Comparison of ENCODE assay signal across 14 cellular contexts in the genomic region with DNA sequence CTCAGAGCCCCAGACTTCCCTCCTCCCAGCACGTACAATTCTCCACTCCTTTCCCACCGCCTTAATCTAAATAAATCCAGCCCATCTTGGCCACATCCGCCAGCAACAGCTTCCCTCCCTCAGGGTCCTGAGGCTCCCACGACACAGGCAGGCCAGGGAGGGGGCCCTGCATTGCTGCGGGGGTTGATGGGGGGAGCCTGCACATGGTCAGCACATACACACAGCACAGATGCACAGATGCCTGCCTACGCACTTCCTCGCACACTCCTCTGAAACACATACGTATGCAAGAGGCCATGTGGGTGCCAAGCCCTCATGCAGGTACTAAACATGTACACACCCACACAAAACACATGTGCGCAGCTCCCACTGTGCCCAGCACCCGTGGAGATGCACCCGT. TPM values are rescaled to one million over a fixed set of nuclear protein-coding genes. Genes with fewer than 3 reads are reported as not detected.
DNase-seq lines count a peak whose midpoint lies in the region; ATAC-seq and TF ChIP-seq lines count a peak whose summit lies in the region.
"Had no signal": no experiment of that assay in that cellular context is flagged by ENCODE, and none has a peak within 500 bp of the region (broad histone marks: within the 10 kb centered on the region; RNA-seq: fewer than 3 reads in every experiment).

No MANE protein-coding gene starts in this region.

- H3K4me1 ChIP-seq in right cardiac atrium (ENCODE audit: control insufficient read depth, insufficient read depth, low read length) (peaks cover 48% of the 10 kb centered on the region), gastrocnemius medialis (peaks cover 5 to 12% of the 10 kb centered on the region in 2 donors)
- H3K4me1 ChIP-seq in CD4-positive, alpha-beta memory T cell (ENCODE audit: insufficient read depth, low read length) = no peaks in the 10 kb centered on the region

- DNase-seq in BJ (ENCODE audit: low read depth) = peak; percentile 76
- peak in 2 of 3 donors; percentile 62 to 76 for DNase-seq in right cardiac atrium
- no peak for DNase-seq in gastrocnemius medialis
- DNase-seq in immature natural killer cell = no peak
- no peak for DNase-seq in CD4-positive, alpha-beta memory T cell
- no peak for DNase-seq in stimulated activated naive B cell treated with anti-CD40 and anti-IgM and Interleukin-4, amounts not matched to agents 10 μg/mL and 1 μg/mL and 100 μg/mL, for 72 hours
- DNase-seq: mucosa of descending colon; NCI-H2227 treated with DMSO at 0.1 percent for 48 hours; stimulated activated CD4-positive, alpha-beta T cell treated with anti-CD3 and anti-CD28 coated beads, Interleukin-2, amount 100 ng/mL, for 24 hours had no signal

- peaks cover 0 to 3% (median 3%) of the 10 kb centered on the region in 3 donors for H3K27me3 Mint-ChIP-seq in immature natural killer cell (ENCODE audit: low read depth in 3 of 3)
- H3K27me3 Mint-ChIP-seq in CD4-positive, alpha-beta memory T cell = peaks cover 0 to 6% of the 10 kb centered on the region in 2 donors
- H3K27me3 Mint-ChIP-seq in stimulated activated naive B cell treated with anti-CD40 and anti-IgM and Interleukin-4, amounts not matched to agents 10 μg/mL and 1 μg/mL and 100 μg/mL, for 72 hours = peaks cover 0 to 1% of the 10 kb centered on the region in 2 donors

- intact Hi-C loops in right cardiac atrium (cut with DNase I) = no loop called here
- intact Hi-C loops in gastrocnemius medialis (cut with DNase I; ENCODE audit: low total_unique reads) = no loop called here
- intact Hi-C loops in CD4-positive, alpha-beta memory T cell (cut with micrococcal nuclease) = no loop called here

- H3K36me3 ChIP-seq in BJ (ENCODE audit: control insufficient read depth, insufficient read depth, low read length) (peaks cover 18% of the 10 kb centered on the region), gastrocnemius medialis (no peaks in the 10 kb centered on the region)
- no peaks in the 10 kb centered on the region for H3K36me3 ChIP-seq in CD4-positive, alpha-beta memory T cell (ENCODE audit: insufficient read depth, low read length)

- H3K27ac Mint-ChIP-seq in immature natural killer cell = no peak overlapping the region
- H3K27ac Mint-ChIP-seq in CD4-positive, alpha-beta memory T cell = no peak overlapping the region
- H3K27ac Mint-ChIP-seq in stimulated activated naive B cell treated with anti-CD40 and anti-IgM and Interleukin-4, amounts not matched to agents 10 μg/mL and 1 μg/mL and 100 μg/mL, for 72 hours = no peak overlapping the region

- H3K36me3 Mint-ChIP-seq in immature natural killer cell = peaks cover 0 to 7% (median 0%) of the 10 kb centered on the region in 3 donors
- H3K36me3 Mint-ChIP-seq in CD4-positive, alpha-beta memory T cell = no peaks in the 10 kb centered on the region
- peaks cover 0 to 5% of the 10 kb centered on the region in 2 donors for H3K36me3 Mint-ChIP-seq in stimulated activated naive B cell treated with anti-CD40 and anti-IgM and Interleukin-4, amounts not matched to agents 10 μg/mL and 1 μg/mL and 100 μg/mL, for 72 hours

- in situ Hi-C loops in gastrocnemius medialis (cut with MboI; ENCODE audit: low sequenced_read_pairs in 4 of 4) = no loop called here

- H3K9me3 ChIP-seq in right cardiac atrium (ENCODE audit: control insufficient read depth, low read length) (no peaks in the 10 kb centered on the region), gastrocnemius medialis (no peaks in the 10 kb centered on the region)
- no peaks in the 10 kb centered on the region for H3K9me3 ChIP-seq in CD4-positive, alpha-beta memory T cell (ENCODE audit: control insufficient read depth in 1 of 2, low read length in 2 of 2)
- H3K9me3 ChIP-seq: mucosa of descending colon had no signal

- no peak overlapping the region for H3K4me3 Mint-ChIP-seq in immature natural killer cell
- H3K4me3 Mint-ChIP-seq in CD4-positive, alpha-beta memory T cell = no peak overlapping the region
- no peak overlapping the region for H3K4me3 Mint-ChIP-seq in stimulated activated naive B cell treated with anti-CD40 and anti-IgM and Interleukin-4, amounts not matched to agents 10 μg/mL and 1 μg/mL and 100 μg/mL, for 72 hours

- TF ChIP-seq POLR2A in gastrocnemius medialis (IDR thresholded peaks at IDR 0.05) = no peak

- H3K4me3 ChIP-seq in BJ (ENCODE audit: low read depth, low read length) = no peak overlapping the region
- H3K4me3 ChIP-seq in right cardiac atrium (ENCODE audit: low read length) = no peak overlapping the region
- peak overlapping the region in 1 of 4 donors; percentile 9 for H3K4me3 ChIP-seq in gastrocnemius medialis
- no peak overlapping the region for H3K4me3 ChIP-seq in CD4-positive, alpha-beta memory T cell (ENCODE audit: low read length in 2 of 2)
- H3K4me3 ChIP-seq: GM12878, mucosa of descending colon had no signal

- H3K27me3 ChIP-seq in BJ (ENCODE audit: control insufficient read depth, insufficient read depth, low read length) (no peaks in the 10 kb centered on the region), right cardiac atrium (ENCODE audit: control insufficient read depth, insufficient read depth) (no peaks in the 10 kb centered on the region), gastrocnemius medialis (no peaks in the 10 kb centered on the region)
- no peaks in the 10 kb centered on the region for H3K27me3 ChIP-seq in CD4-positive, alpha-beta memory T cell (ENCODE audit: insufficient read depth, low read length)

- 57% methylated on average over 11 of the region's 11 CpGs for WGBS in right cardiac atrium

- peak overlapping the region; percentile 44 for H3K27ac ChIP-seq in angular gyrus (ENCODE audit: low read depth, low read length)
- H3K27ac ChIP-seq in right cardiac atrium (ENCODE audit: low read length) = peak overlapping the region; percentile 87
- H3K27ac ChIP-seq in gastrocnemius medialis = peak overlapping the region; percentile 75 to 82 (median 78)
- H3K27ac ChIP-seq in CD4-positive, alpha-beta memory T cell (ENCODE audit: low read depth, low read length) = no peak overlapping the region
- H3K27ac ChIP-seq: C4-2B had no signal

- peaks cover 9 to 23% of the 10 kb centered on the region in 2 donors for H3K4me1 Mint-ChIP-seq in immature natural killer cell
- H3K4me1 Mint-ChIP-seq in CD4-positive, alpha-beta memory T cell = peaks cover 0 to 2% (median 0%) of the 10 kb centered on the region in 4 donors
- H3K4me1 Mint-ChIP-seq in stimulated activated naive B cell treated with anti-CD40 and anti-IgM and Interleukin-4, amounts not matched to agents 10 μg/mL and 1 μg/mL and 100 μg/mL, for 72 hours = peaks cover 17 to 29% of the 10 kb centered on the region in 2 donors

- H3K9me3 Mint-ChIP-seq in immature natural killer cell = no peaks in the 10 kb centered on the region
- H3K9me3 Mint-ChIP-seq in CD4-positive, alpha-beta memory T cell = no peaks in the 10 kb centered on the region
- no peaks in the 10 kb centered on the region for H3K9me3 Mint-ChIP-seq in stimulated activated naive B cell treated with anti-CD40 and anti-IgM and Interleukin-4, amounts not matched to agents 10 μg/mL and 1 μg/mL and 100 μg/mL, for 72 hours

- TF ChIP-seq CTCF in BJ (IDR thresholded peaks at IDR 0.05; ENCODE audit: insufficient read depth, low read depth, low read length) = no peak
- TF ChIP-seq CTCF in gastrocnemius medialis (IDR thresholded peaks at IDR 0.05 in 4 of 5, conservative IDR thresholded peaks at IDR 0.05 in 1 of 5) = no peak

- POLR2A ChIA-PET in BJ (lab: Charles Lee) = interaction anchor here (1.4 kb wide), 1 partner anchor 15 kb away, joined by 5 read pairs; a partner anchor contains a TSS
- POLR2A ChIA-PET in CD4-positive, alpha-beta memory T cell (lab: Charles Lee; ENCODE audit: partially characterized antibody) = no interaction called here

- ATAC-seq in right cardiac atrium = no peak
- ATAC-seq in gastrocnemius medialis = no peak
- ATAC-seq in stimulated activated naive B cell treated with anti-CD40 and anti-IgM and Interleukin-4, amounts not matched to agents 10 μg/mL and 1 μg/mL and 100 μg/mL, for 72 hours (replicated peaks) = no peak
- ATAC-seq in HG03097 (IDR thresholded peaks at IDR 0.05; ENCODE audit: low FRiP score, unreplicated experiment) = no peak
- ATAC-seq: mucosa of descending colon had no signal

- CTCF ChIA-PET in BJ (lab: Yijun Ruan, JAX) = interaction anchor here (1.0 to 2.6 kb wide), 3 partner anchors 10 to 120 kb away, joined by 3 to 16 read pairs (median 9); a partner anchor contains a TSS
- CTCF ChIA-PET in CD4-positive, alpha-beta memory T cell (lab: Charles Lee; ENCODE audit: partially characterized antibody) = no interaction called here

RNA-seq across cellular contexts. Expression of a gene that starts 14.8 kb away (rescaled TPM):
- polyA plus RNA-seq in BJ (2011; rRNA removed) (163 and 276 TPM in 2 replicates), right cardiac atrium (24.6 TPM), immature natural killer cell (10 to 100 TPM in 1 of 3 donors, 1 to 10 TPM in 2; 6.4 to 18.9 (median 7.1) TPM)
- 384 and 442 TPM in 2 replicates for polyA minus RNA-seq in BJ (2011; rRNA and poly(A)+ RNA removed)
- total RNA-seq in right cardiac atrium (10 to 100 TPM; 42.7 to 68.0 (median 46.4) TPM), gastrocnemius medialis (10 to 100 TPM; 27.9 to 58.4 (median 52.5) TPM)
- not detected for total RNA-seq in CD4-positive, alpha-beta memory T cell
- not detected for polyA plus RNA-seq in CD4-positive, alpha-beta memory T cell

RNA-seq across cellular contexts. Expression of a gene that starts 25.7 kb away (rescaled TPM):
- 0.39 and 0.97 TPM in 2 replicates for polyA plus RNA-seq in BJ (2011; rRNA removed)
- 0.14 TPM in 1 of 2 replicates, not detected in the other for polyA minus RNA-seq in BJ (2011; rRNA and poly(A)+ RNA removed)
- under 1 TPM in 1 of 4 donors, not detected in 3; 0.23 TPM for total RNA-seq in right cardiac atrium
- polyA plus RNA-seq in right cardiac atrium = 0.09 TPM
- total RNA-seq in gastrocnemius medialis = 1 to 10 TPM in 1 of 4 donors, not detected in 3; 1.5 TPM
- polyA plus RNA-seq in immature natural killer cell = not detected
- total RNA-seq in CD4-positive, alpha-beta memory T cell = not detected
- not detected for polyA plus RNA-seq in CD4-positive, alpha-beta memory T cell
- total RNA-seq: GM12878, ureter had no signal
- polyA plus RNA-seq: GM12878 had no signal

RNA-seq across cellular contexts. Expression of a gene that starts 49.0 kb away (rescaled TPM):
- polyA plus RNA-seq in BJ (2011; rRNA removed) = not detected in 2 replicates
- not detected in 2 replicates for polyA minus RNA-seq in BJ (2011; rRNA and poly(A)+ RNA removed)
- not detected for total RNA-seq in right cardiac atrium
- not detected for polyA plus RNA-seq in right cardiac atrium
- total RNA-seq in gastrocnemius medialis = under 1 TPM in 1 of 4 donors, not detected in 3; 0.07 TPM
- polyA plus RNA-seq in immature natural killer cell = not detected
- total RNA-seq in CD4-positive, alpha-beta memory T cell = not detected
- polyA plus RNA-seq in CD4-positive, alpha-beta memory T cell = not detected

RNA-seq across cellular contexts. Expression of a gene that starts 54.5 kb away (rescaled TPM):
- polyA plus RNA-seq in BJ (2011; rRNA removed) (0.11 and 0.29 TPM in 2 replicates), right cardiac atrium (4.5 TPM), immature natural killer cell (10 to 100 TPM in 1 of 3 donors, 1 to 10 TPM in 1, under 1 TPM in 1; 0.82 to 10.4 (median 2.5) TPM)
- 0.09 TPM in 1 of 2 replicates, not detected in the other for polyA minus RNA-seq in BJ (2011; rRNA and poly(A)+ RNA removed)
- total RNA-seq in right cardiac atrium (10 to 100 TPM; 16.5 to 31.6 (median 24.8) TPM), gastrocnemius medialis (10 to 100 TPM in 2 of 4 donors, 1 to 10 TPM in 2; 7.5 to 17.0 (median 9.8) TPM)
- total RNA-seq in CD4-positive, alpha-beta memory T cell = 1 to 10 TPM; 2.4 to 2.9 TPM
- polyA plus RNA-seq in CD4-positive, alpha-beta memory T cell = under 1 TPM; 0.04 to 0.23 TPM

Comparison
In these comparisons a context has a peak if more than half of its experiments do, and no peak if none do; other contexts are left out.
1. DNase-seq: peak in BJ (single experiment) and right cardiac atrium (2 of 3); none in gastrocnemius medialis (0 of 2), immature natural killer cell (0 of 3), CD4-positive, alpha-beta memory T cell (0 of 5) and stimulated activated naive B cell treated with anti-CD40 and anti-IgM and Interleukin-4, amounts not matched to agents 10 μg/mL and 1 μg/mL and 100 μg/mL, for 72 hours (single experiment).